In genomic region chr5:118040496-118040895, GRCh38 we compare ENCODE assay signal across 10 cellular contexts.
"Had no signal": no experiment of that assay in that cellular context is flagged by ENCODE, and none has a peak within 500 bp of the region (broad histone marks: within the 10 kb centered on the region; RNA-seq: fewer than 3 reads in every experiment).

No MANE protein-coding gene starts in this region.

- H3K4me3 ChIP-seq: GM23248, GM23338, HAP-1 had no signal

- H2AFZ ChIP-seq: GM23248, GM23338 had no signal

- H3K4me2 ChIP-seq: GM23338 had no signal

- FAIRE-seq: H54 had no signal

- H3K9ac ChIP-seq: GM23248 had no signal

- DNase-seq: GM23248, GOT3, H7, H9, HCEC 1CT, HFFc6 had no signal

- H3K27ac Mint-ChIP-seq: GM23338, H9, HFFc6 had no signal

- ATAC-seq: GM23338, HCT116 had no signal

- H3K4me3 Mint-ChIP-seq: GM23338, H9, HFFc6 had no signal

- H3K9me3 ChIP-seq: HAP-1 had no signal

- H3K36me3 ChIP-seq: HAP-1 had no signal

- H3K9me3 Mint-ChIP-seq: GM23338, H9, HFFc6 had no signal

- H3K27ac ChIP-seq: GM23248 had no signal
